In the genomic region with DNA sequence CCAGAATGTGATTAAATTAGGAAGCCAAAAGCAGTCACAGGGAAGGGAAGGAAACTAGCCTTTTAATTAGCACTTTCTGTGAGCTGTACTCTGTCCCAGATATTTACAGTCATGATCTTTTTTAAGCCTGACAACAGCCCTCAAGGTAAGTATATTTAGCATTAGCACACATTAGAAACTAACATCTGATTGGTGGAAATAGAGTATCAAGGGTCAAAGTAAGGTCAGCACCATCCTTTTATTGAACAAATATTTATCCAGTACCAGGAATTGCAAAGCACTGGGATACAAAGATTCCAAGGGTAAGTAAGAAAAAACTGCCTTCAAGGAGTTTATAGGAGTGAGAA, we compare ENCODE assay signal across 1 cellular context.
A peak's percentile ranks its signal among the peaks of the same experiment; 100 is the strongest.
TF ChIP-seq lines count a peak whose summit lies in the region.

No MANE protein-coding gene starts in this region.

TF ChIP-seq in HepG2, 621 proteins besides CTCF, POLR2A, EP300 and RAD21 (continued from another document and continues in another):
- TF ChIP-seq, protein P1, sequence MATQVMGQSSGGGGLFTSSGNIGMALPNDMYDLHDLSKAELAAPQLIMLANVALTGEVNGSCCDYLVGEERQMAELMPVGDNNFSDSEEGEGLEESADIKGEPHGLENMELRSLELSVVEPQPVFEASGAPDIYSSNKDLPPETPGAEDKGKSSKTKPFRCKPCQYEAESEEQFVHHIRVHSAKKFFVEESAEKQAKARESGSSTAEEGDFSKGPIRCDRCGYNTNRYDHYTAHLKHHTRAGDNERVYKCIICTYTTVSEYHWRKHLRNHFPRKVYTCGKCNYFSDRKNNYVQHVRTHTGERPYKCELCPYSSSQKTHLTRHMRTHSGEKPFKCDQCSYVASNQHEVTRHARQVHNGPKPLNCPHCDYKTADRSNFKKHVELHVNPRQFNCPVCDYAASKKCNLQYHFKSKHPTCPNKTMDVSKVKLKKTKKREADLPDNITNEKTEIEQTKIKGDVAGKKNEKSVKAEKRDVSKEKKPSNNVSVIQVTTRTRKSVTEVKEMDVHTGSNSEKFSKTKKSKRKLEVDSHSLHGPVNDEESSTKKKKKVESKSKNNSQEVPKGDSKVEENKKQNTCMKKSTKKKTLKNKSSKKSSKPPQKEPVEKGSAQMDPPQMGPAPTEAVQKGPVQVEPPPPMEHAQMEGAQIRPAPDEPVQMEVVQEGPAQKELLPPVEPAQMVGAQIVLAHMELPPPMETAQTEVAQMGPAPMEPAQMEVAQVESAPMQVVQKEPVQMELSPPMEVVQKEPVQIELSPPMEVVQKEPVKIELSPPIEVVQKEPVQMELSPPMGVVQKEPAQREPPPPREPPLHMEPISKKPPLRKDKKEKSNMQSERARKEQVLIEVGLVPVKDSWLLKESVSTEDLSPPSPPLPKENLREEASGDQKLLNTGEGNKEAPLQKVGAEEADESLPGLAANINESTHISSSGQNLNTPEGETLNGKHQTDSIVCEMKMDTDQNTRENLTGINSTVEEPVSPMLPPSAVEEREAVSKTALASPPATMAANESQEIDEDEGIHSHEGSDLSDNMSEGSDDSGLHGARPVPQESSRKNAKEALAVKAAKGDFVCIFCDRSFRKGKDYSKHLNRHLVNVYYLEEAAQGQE (IDR thresholded peaks at IDR 0.05; ENCODE audit: borderline replicate concordance in 1 of 2, low read depth in 1 of 2, low read length in 2 of 2), result no peak
- no peak for TF ChIP-seq MIER3 (CRISPR knock-in tag; IDR thresholded peaks at IDR 0.05; ENCODE audit: borderline replicate concordance)
- TF ChIP-seq ZC3H4 (CRISPR knock-in tag; IDR thresholded peaks at IDR 0.05; ENCODE audit: borderline replicate concordance), result no peak
- TF ChIP-seq FOXA1 (IDR thresholded peaks at IDR 0.05), result no peak
- TF ChIP-seq FOXA1 (CRISPR knock-in tag; IDR thresholded peaks at IDR 0.05), result peak; percentile 46
- no peak for TF ChIP-seq ZNF343 (CRISPR knock-in tag; IDR thresholded peaks at IDR 0.05)
- TF ChIP-seq PTBP1 (IDR thresholded peaks at IDR 0.05; ENCODE audit: low read depth, low read length, poor library complexity, severe bottlenecking), result no peak
- no peak for TF ChIP-seq ARHGAP35 (CRISPR knock-in tag; IDR thresholded peaks at IDR 0.05; ENCODE audit: borderline replicate concordance)
- TF ChIP-seq, protein P2, sequence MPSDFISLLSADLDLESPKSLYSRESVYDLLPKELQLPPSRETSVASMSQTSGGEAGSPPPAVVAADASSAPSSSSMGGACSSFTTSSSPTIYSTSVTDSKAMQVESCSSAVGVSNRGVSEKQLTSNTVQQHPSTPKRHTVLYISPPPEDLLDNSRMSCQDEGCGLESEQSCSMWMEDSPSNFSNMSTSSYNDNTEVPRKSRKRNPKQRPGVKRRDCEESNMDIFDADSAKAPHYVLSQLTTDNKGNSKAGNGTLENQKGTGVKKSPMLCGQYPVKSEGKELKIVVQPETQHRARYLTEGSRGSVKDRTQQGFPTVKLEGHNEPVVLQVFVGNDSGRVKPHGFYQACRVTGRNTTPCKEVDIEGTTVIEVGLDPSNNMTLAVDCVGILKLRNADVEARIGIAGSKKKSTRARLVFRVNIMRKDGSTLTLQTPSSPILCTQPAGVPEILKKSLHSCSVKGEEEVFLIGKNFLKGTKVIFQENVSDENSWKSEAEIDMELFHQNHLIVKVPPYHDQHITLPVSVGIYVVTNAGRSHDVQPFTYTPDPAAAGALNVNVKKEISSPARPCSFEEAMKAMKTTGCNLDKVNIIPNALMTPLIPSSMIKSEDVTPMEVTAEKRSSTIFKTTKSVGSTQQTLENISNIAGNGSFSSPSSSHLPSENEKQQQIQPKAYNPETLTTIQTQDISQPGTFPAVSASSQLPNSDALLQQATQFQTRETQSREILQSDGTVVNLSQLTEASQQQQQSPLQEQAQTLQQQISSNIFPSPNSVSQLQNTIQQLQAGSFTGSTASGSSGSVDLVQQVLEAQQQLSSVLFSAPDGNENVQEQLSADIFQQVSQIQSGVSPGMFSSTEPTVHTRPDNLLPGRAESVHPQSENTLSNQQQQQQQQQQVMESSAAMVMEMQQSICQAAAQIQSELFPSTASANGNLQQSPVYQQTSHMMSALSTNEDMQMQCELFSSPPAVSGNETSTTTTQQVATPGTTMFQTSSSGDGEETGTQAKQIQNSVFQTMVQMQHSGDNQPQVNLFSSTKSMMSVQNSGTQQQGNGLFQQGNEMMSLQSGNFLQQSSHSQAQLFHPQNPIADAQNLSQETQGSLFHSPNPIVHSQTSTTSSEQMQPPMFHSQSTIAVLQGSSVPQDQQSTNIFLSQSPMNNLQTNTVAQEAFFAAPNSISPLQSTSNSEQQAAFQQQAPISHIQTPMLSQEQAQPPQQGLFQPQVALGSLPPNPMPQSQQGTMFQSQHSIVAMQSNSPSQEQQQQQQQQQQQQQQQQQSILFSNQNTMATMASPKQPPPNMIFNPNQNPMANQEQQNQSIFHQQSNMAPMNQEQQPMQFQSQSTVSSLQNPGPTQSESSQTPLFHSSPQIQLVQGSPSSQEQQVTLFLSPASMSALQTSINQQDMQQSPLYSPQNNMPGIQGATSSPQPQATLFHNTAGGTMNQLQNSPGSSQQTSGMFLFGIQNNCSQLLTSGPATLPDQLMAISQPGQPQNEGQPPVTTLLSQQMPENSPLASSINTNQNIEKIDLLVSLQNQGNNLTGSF (CRISPR knock-in tag; IDR thresholded peaks at IDR 0.05), result no peak
- no peak for TF ChIP-seq IKZF1 (IDR thresholded peaks at IDR 0.05)
- TF ChIP-seq KAT8 (CRISPR knock-in tag; IDR thresholded peaks at IDR 0.05), result no peak
- TF ChIP-seq KAT2B (IDR thresholded peaks at IDR 0.05; ENCODE audit: borderline replicate concordance, low read depth, low read length), result no peak
- TF ChIP-seq ZNF441 (CRISPR knock-in tag; IDR thresholded peaks at IDR 0.05; ENCODE audit: borderline replicate concordance), result no peak
- TF ChIP-seq NR1H2 (CRISPR knock-in tag; IDR thresholded peaks at IDR 0.05; ENCODE audit: borderline replicate concordance, low read depth), result no peak
- TF ChIP-seq, protein P3, sequence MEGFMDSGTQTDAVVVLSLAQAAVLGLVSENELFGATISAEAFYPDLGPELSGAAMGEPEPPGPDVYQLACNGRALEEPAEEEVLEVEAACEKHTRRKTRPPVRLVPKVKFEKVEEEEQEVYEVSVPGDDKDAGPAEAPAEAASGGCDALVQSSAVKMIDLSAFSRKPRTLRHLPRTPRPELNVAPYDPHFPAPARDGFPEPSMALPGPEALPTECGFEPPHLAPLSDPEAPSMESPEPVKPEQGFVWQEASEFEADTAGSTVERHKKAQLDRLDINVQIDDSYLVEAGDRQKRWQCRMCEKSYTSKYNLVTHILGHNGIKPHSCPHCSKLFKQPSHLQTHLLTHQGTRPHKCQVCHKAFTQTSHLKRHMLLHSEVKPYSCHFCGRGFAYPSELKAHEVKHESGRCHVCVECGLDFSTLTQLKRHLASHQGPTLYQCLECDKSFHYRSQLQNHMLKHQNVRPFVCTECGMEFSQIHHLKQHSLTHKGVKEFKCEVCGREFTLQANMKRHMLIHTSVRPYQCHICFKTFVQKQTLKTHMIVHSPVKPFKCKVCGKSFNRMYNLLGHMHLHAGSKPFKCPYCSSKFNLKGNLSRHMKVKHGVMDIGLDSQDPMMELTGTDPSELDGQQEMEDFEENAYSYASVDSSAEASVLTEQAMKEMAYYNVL (CRISPR knock-in tag; IDR thresholded peaks at IDR 0.05; ENCODE audit: borderline replicate concordance), result no peak
- TF ChIP-seq ZNF292 (CRISPR knock-in tag; IDR thresholded peaks at IDR 0.05; ENCODE audit: borderline replicate concordance, low read depth), result no peak
- no peak for TF ChIP-seq ZNF468 (CRISPR knock-in tag; IDR thresholded peaks at IDR 0.05)
- TF ChIP-seq ZNF792 (CRISPR knock-in tag; IDR thresholded peaks at IDR 0.05), result no peak
- TF ChIP-seq ELF1 (CRISPR knock-in tag; IDR thresholded peaks at IDR 0.05), result no peak
- no peak for TF ChIP-seq ZNF12 (CRISPR knock-in tag; IDR thresholded peaks at IDR 0.05)
- TF ChIP-seq, protein P4, sequence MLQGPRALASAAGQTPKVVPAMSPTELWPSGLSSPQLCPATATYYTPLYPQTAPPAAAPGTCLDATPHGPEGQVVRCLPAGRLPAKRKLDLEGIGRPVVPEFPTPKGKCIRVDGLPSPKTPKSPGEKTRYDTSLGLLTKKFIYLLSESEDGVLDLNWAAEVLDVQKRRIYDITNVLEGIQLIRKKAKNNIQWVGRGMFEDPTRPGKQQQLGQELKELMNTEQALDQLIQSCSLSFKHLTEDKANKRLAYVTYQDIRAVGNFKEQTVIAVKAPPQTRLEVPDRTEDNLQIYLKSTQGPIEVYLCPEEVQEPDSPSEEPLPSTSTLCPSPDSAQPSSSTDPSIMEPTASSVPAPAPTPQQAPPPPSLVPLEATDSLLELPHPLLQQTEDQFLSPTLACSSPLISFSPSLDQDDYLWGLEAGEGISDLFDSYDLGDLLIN (CRISPR knock-in tag; IDR thresholded peaks at IDR 0.05; ENCODE audit: borderline replicate concordance), result no peak
- no peak for TF ChIP-seq ZNF224 (CRISPR knock-in tag; IDR thresholded peaks at IDR 0.05)
- no peak for TF ChIP-seq ZNF672 (CRISPR knock-in tag; IDR thresholded peaks at IDR 0.05)
- TF ChIP-seq SNAPC2 (CRISPR knock-in tag; IDR thresholded peaks at IDR 0.05), result peak; percentile 3; the same call in 1 of the 2 replicates
- TF ChIP-seq MLLT10 (CRISPR knock-in tag; IDR thresholded peaks at IDR 0.05), result no peak
- TF ChIP-seq EEA1 (CRISPR knock-in tag; IDR thresholded peaks at IDR 0.05; ENCODE audit: borderline replicate concordance), result no peak
- TF ChIP-seq, protein P5, sequence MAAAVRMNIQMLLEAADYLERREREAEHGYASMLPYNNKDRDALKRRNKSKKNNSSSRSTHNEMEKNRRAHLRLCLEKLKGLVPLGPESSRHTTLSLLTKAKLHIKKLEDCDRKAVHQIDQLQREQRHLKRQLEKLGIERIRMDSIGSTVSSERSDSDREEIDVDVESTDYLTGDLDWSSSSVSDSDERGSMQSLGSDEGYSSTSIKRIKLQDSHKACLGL (CRISPR knock-in tag; IDR thresholded peaks at IDR 0.05), result no peak
- no peak for TF ChIP-seq ZNF460 (CRISPR knock-in tag; IDR thresholded peaks at IDR 0.05; ENCODE audit: borderline replicate concordance)
- TF ChIP-seq GATA4 (IDR thresholded peaks at IDR 0.05; ENCODE audit: borderline replicate concordance, low read depth), result no peak
- no peak for TF ChIP-seq AGO1 (IDR thresholded peaks at IDR 0.05; ENCODE audit: low read depth, low read length, poor library complexity, severe bottlenecking)
- no peak for TF ChIP-seq ZFP1 (CRISPR knock-in tag; IDR thresholded peaks at IDR 0.05)
- TF ChIP-seq CBX2 (IDR thresholded peaks at IDR 0.05; ENCODE audit: low read depth, low read length), result no peak
- no peak for TF ChIP-seq CBX2 (CRISPR knock-in tag; IDR thresholded peaks at IDR 0.05; ENCODE audit: low read depth)
- TF ChIP-seq, protein P6, sequence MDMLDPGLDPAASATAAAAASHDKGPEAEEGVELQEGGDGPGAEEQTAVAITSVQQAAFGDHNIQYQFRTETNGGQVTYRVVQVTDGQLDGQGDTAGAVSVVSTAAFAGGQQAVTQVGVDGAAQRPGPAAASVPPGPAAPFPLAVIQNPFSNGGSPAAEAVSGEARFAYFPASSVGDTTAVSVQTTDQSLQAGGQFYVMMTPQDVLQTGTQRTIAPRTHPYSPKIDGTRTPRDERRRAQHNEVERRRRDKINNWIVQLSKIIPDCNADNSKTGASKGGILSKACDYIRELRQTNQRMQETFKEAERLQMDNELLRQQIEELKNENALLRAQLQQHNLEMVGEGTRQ (IDR thresholded peaks at IDR 0.05; ENCODE audit: low read depth, low read length), result no peak
- TF ChIP-seq, protein P6 (CRISPR knock-in tag; IDR thresholded peaks at IDR 0.05; ENCODE audit: borderline replicate concordance), result no peak
- no peak for TF ChIP-seq PRPF4 (IDR thresholded peaks at IDR 0.05; ENCODE audit: low read depth, low read length, poor library complexity, severe bottlenecking)
- TF ChIP-seq, protein P7, sequence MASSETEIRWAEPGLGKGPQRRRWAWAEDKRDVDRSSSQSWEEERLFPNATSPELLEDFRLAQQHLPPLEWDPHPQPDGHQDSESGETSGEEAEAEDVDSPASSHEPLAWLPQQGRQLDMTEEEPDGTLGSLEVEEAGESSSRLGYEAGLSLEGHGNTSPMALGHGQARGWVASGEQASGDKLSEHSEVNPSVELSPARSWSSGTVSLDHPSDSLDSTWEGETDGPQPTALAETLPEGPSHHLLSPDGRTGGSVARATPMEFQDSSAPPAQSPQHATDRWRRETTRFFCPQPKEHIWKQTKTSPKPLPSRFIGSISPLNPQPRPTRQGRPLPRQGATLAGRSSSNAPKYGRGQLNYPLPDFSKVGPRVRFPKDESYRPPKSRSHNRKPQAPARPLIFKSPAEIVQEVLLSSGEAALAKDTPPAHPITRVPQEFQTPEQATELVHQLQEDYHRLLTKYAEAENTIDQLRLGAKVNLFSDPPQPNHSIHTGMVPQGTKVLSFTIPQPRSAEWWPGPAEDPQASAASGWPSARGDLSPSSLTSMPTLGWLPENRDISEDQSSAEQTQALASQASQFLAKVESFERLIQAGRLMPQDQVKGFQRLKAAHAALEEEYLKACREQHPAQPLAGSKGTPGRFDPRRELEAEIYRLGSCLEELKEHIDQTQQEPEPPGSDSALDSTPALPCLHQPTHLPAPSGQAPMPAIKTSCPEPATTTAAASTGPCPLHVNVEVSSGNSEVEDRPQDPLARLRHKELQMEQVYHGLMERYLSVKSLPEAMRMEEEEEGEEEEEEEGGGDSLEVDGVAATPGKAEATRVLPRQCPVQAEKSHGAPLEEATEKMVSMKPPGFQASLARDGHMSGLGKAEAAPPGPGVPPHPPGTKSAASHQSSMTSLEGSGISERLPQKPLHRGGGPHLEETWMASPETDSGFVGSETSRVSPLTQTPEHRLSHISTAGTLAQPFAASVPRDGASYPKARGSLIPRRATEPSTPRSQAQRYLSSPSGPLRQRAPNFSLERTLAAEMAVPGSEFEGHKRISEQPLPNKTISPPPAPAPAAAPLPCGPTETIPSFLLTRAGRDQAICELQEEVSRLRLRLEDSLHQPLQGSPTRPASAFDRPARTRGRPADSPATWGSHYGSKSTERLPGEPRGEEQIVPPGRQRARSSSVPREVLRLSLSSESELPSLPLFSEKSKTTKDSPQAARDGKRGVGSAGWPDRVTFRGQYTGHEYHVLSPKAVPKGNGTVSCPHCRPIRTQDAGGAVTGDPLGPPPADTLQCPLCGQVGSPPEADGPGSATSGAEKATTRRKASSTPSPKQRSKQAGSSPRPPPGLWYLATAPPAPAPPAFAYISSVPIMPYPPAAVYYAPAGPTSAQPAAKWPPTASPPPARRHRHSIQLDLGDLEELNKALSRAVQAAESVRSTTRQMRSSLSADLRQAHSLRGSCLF (CRISPR knock-in tag; IDR thresholded peaks at IDR 0.05; ENCODE audit: borderline replicate concordance), result no peak
- TF ChIP-seq, protein P8, sequence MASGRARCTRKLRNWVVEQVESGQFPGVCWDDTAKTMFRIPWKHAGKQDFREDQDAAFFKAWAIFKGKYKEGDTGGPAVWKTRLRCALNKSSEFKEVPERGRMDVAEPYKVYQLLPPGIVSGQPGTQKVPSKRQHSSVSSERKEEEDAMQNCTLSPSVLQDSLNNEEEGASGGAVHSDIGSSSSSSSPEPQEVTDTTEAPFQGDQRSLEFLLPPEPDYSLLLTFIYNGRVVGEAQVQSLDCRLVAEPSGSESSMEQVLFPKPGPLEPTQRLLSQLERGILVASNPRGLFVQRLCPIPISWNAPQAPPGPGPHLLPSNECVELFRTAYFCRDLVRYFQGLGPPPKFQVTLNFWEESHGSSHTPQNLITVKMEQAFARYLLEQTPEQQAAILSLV (CRISPR knock-in tag; IDR thresholded peaks at IDR 0.05; ENCODE audit: borderline replicate concordance), result no peak
- TF ChIP-seq ZNF747 (CRISPR knock-in tag; IDR thresholded peaks at IDR 0.05; ENCODE audit: borderline replicate concordance), result no peak
- TF ChIP-seq ZNF644 (CRISPR knock-in tag; IDR thresholded peaks at IDR 0.05; ENCODE audit: low read depth), result no peak
- 0 out of 2 replicates have a peak, but pooled peaks have one; percentile 4 for TF ChIP-seq CEBPG (CRISPR knock-in tag; IDR thresholded peaks at IDR 0.05)
